27 cellular contexts compared by ENCODE assay signal in genomic region chr2:77566131-77566530, GRCh38. TPM values are rescaled to one million over a fixed set of nuclear protein-coding genes. Genes with fewer than 3 reads are reported as not detected.
DNase-seq lines count a peak whose midpoint lies in the region; ATAC-seq, FAIRE-seq and TF ChIP-seq lines count a peak whose summit lies in the region.
"Had no signal": no experiment of that assay in that cellular context is flagged by ENCODE, and none has a peak within 500 bp of the region (broad histone marks: within the 10 kb centered on the region; RNA-seq: fewer than 3 reads in every experiment).

No MANE protein-coding gene starts in this region.

- no peaks in the 10 kb centered on the region for H3K79me1 ChIP-seq in H9 (ENCODE audit: insufficient read depth, low read depth, low read length, poor library complexity, severe bottlenecking)

- ATAC-seq in activated T-cell treated with anti-CD3 and anti-CD28 coated beads, Interleukin-2, amount 50 U/mL, for 4 hours: no peak
- ATAC-seq: Right ventricle myocardium inferior had no signal

- H3K23ac ChIP-seq in H9 (ENCODE audit: insufficient read length, low read depth, low read length): no peak overlapping the region

- H3K4me2 ChIP-seq in H9 (ENCODE audit: insufficient read depth, insufficient read length, low read length): no peak overlapping the region

- H3K4ac ChIP-seq in H9 (ENCODE audit: low read depth, low read length): no peak overlapping the region

- H3K27ac ChIP-seq in H9 (ENCODE audit: insufficient read length, low read depth, low read length): no peak overlapping the region
- H3K27ac ChIP-seq: SJSA1 had no signal

- H3K79me2 ChIP-seq in H9 (ENCODE audit: insufficient read depth, low read length): no peaks in the 10 kb centered on the region

- H3K9me3 Mint-ChIP-seq in H9: peaks cover 0 to 3% of the 10 kb centered on the region in 2 experiments; a peak in 2 of 5 replicates
- peaks cover 6% of the 10 kb centered on the region for H3K9me3 Mint-ChIP-seq in activated T-cell treated with anti-CD3 and anti-CD28 coated beads, Interleukin-2, amount 50 U/mL, for 4 hours

- H4K20me1 ChIP-seq in H9 (ENCODE audit: control insufficient read depth, insufficient read depth, insufficient read length): no peaks in the 10 kb centered on the region

- no peak overlapping the region for H2AK5ac ChIP-seq in H9 (ENCODE audit: insufficient read length, low read length)

- no peaks in the 10 kb centered on the region for H3K23me2 ChIP-seq in H9 (ENCODE audit: insufficient read length, low read depth, low read length, poor library complexity, severe bottlenecking)

- no peak overlapping the region for H3K14ac ChIP-seq in H9 (ENCODE audit: insufficient read depth, low read length)

- H4K8ac ChIP-seq in H9 (replicated peaks; ENCODE audit: insufficient read length, low read depth, low read length): no peak overlapping the region

- no CpG with 5 or more reads among the region's 1 CpG for WGBS in H9 (ENCODE audit: extremely low coverage, insufficient read length, low lambda C conversion rate)

- no peak overlapping the region for H2BK20ac ChIP-seq in H9 (ENCODE audit: low read depth, low read length, poor library complexity, severe bottlenecking)

- peaks cover 8 to 23% of the 10 kb centered on the region in 2 experiments for H3K4me1 Mint-ChIP-seq in H9
- no peaks in the 10 kb centered on the region for H3K4me1 Mint-ChIP-seq in activated T-cell treated with anti-CD3 and anti-CD28 coated beads, Interleukin-2, amount 50 U/mL, for 4 hours (ENCODE audit: low read depth)
- H3K4me1 Mint-ChIP-seq: CD14-positive monocyte; CD8-positive, alpha-beta memory T cell had no signal

- no peaks in the 10 kb centered on the region for H3K9me3 ChIP-seq in H9 (ENCODE audit: control insufficient read depth, low read depth, low read length)
- H3K9me3 ChIP-seq: BE2C had no signal

- H4K5ac ChIP-seq in H9 (ENCODE audit: insufficient read length, low read depth, low read length): no peak overlapping the region

- H4K91ac ChIP-seq in H9 (ENCODE audit: insufficient read length, low read depth, low read length): no peak overlapping the region

- no peaks in the 10 kb centered on the region for H3K27me3 Mint-ChIP-seq in H9 (ENCODE audit: low read depth)
- H3K27me3 Mint-ChIP-seq in activated T-cell treated with anti-CD3 and anti-CD28 coated beads, Interleukin-2, amount 50 U/mL, for 4 hours (ENCODE audit: low read depth): no peaks in the 10 kb centered on the region
- H3K27me3 Mint-ChIP-seq: CD8-positive, alpha-beta memory T cell had no signal

- DNase-seq in H9: no peak
- peak; percentile 16 for DNase-seq in RCC 7860 (ENCODE audit: low spot score)
- peak; percentile 1 for DNase-seq in iris pigment epithelial cell (ENCODE audit: low read depth)
- DNase-seq in renal cortical epithelial cell (ENCODE audit: low read depth): peak; percentile 58
- no peak for DNase-seq in NCI-H82 (lab: John Stamatoyannopoulos, UW)
- no peak for DNase-seq in cardiac septum (ENCODE audit: low spot score)
- no peak for DNase-seq in activated T-cell treated with anti-CD3 and anti-CD28 coated beads, Interleukin-2, amount 50 U/mL, for 4 hours
- DNase-seq: 8988T; ACHN; BE2C; Calu3; CD8-positive, alpha-beta memory T cell; DMS153; DND-41; H7; Karpas-422; MV-4-11; NCI-H1105 treated with DMSO at 0.1 percent for 48 hours; NCI-H1930; NCI-H2107; NCI-H524; NK-92 treated with Interleukin-12 subunit alpha and Interleukin-12 subunit beta, amount 100 ng/mL, for 24 hours had no signal

- no peaks in the 10 kb centered on the region; the same call in 1 of the 2 replicates for H3K4me1 ChIP-seq in H9 (ENCODE audit: insufficient read depth, low read length)
- H3K4me1 ChIP-seq: BE2C, SJSA1 had no signal

- TF ChIP-seq CTCF in H9 (conservative IDR thresholded peaks at IDR 0.05): no peak

- H2BK12ac ChIP-seq in H9 (ENCODE audit: insufficient read length, low read depth, low read length): no peak overlapping the region

- no peak overlapping the region for H3K18ac ChIP-seq in H9 (ENCODE audit: insufficient read length, low read depth, low read length)

- no peak overlapping the region for H3K56ac ChIP-seq in H9 (ENCODE audit: insufficient read length, low read depth, low read length)

- no peak overlapping the region for H3T11ph ChIP-seq in H9 (ENCODE audit: low read length)

- H3K9ac ChIP-seq in H9 (ENCODE audit: extremely low read depth, insufficient read length, low read length): no peak overlapping the region

- H2AFZ ChIP-seq in H9 (ENCODE audit: low read length): no peak overlapping the region

- peak; percentile 72 for FAIRE-seq in RCC 7860 (lab: Jason Lieb, UNC)
- FAIRE-seq: GM19239 had no signal

- peaks cover 0 to 4% (median 0%) of the 10 kb centered on the region in 3 experiments; a peak in 1 of 7 replicates for H3K36me3 Mint-ChIP-seq in H9 (ENCODE audit: insufficient read depth in 1 of 3, low read depth in 3 of 3)
- H3K36me3 Mint-ChIP-seq in activated T-cell treated with anti-CD3 and anti-CD28 coated beads, Interleukin-2, amount 50 U/mL, for 4 hours (ENCODE audit: insufficient read depth): no peaks in the 10 kb centered on the region
- H3K36me3 Mint-ChIP-seq: CD14-positive monocyte; CD8-positive, alpha-beta memory T cell had no signal

- H2BK5ac ChIP-seq in H9 (ENCODE audit: insufficient read length, low read length): no peak overlapping the region

- H3K27ac Mint-ChIP-seq in H9: peak overlapping the region in 2 of 3 experiments; percentile 1 to 26; a peak in 2 of 7 replicates
- H3K27ac Mint-ChIP-seq: CD14-positive monocyte; CD8-positive, alpha-beta memory T cell had no signal

- intact Hi-C loops in cardiac septum (cut with DNase I): no loop called here

- H2BK120ac ChIP-seq in H9 (ENCODE audit: low read depth, low read length, poor library complexity, severe bottlenecking): no peak overlapping the region

- no peaks in the 10 kb centered on the region for H3K27me3 ChIP-seq in H9 (ENCODE audit: insufficient read depth, low read length)
- H3K27me3 ChIP-seq: BE2C, SJSA1 had no signal

- no peak overlapping the region for H2BK15ac ChIP-seq in H9 (ENCODE audit: low read depth, low read length)

- no peak overlapping the region for H3K4me3 Mint-ChIP-seq in H9
- H3K4me3 Mint-ChIP-seq in activated T-cell treated with anti-CD3 and anti-CD28 coated beads, Interleukin-2, amount 50 U/mL, for 4 hours: no peak overlapping the region
- H3K4me3 Mint-ChIP-seq: CD14-positive monocyte; CD8-positive, alpha-beta memory T cell had no signal

RNA-seq across cellular contexts. Expression of gene LRRTM4, which starts 44.0 kb away (rescaled TPM):
- total RNA-seq in H9 (2021) (11.0 and 12.0 TPM in 2 replicates), renal cortical epithelial cell (0.10 TPM in 1 of 2 replicates, not detected in the other), cardiac septum (1.3 TPM)
- not detected for total RNA-seq in activated T-cell treated with anti-CD3 and anti-CD28 coated beads, Interleukin-2, amount 50 U/mL, for 4 hours
- total RNA-seq: Calu3; CD8-positive, alpha-beta memory T cell; HT-29; SJSA1 had no signal

Comparison
In these comparisons a context has a peak if more than half of its experiments do, and no peak if none do; other contexts are left out.
1. DNase-seq: peak in RCC 7860 (single experiment), iris pigment epithelial cell (single experiment) and renal cortical epithelial cell (single experiment); none in H9 (single experiment), NCI-H82 (single experiment), cardiac septum (single experiment) and activated T-cell treated with anti-CD3 and anti-CD28 coated beads, Interleukin-2, amount 50 U/mL, for 4 hours (single experiment).